In the genomic region with DNA sequence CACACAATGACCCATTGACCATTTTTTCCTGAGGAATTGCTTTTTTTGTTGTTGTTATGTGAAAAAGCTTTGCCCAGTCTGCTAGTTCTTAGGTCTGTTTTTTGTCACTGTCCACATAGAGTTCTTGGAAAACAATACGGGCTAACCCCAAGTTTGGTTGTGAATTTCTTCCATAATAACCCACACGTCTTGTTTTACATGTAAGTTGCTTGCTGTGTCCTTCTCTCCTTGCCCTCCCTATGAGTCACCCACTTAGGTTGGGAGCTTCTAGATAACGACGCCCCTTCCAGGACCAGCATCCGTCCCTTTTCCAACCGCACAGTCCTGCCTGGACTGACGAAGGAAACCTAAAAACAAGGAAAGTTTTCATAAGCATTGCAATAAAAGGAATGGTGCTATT, we compare ENCODE assay signal across 21 cellular contexts.
"Had no signal": no experiment of that assay in that cellular context is flagged by ENCODE, and none has a peak within 500 bp of the region (broad histone marks: within the 10 kb centered on the region; RNA-seq: fewer than 3 reads in every experiment).

No MANE protein-coding gene starts in this region.

- H3K4me3 ChIP-seq: coronary artery, thoracic aorta had no signal

- FAIRE-seq: endothelial cell of umbilical vein, islet of Langerhans, TTC549 had no signal

- H3K36me3 Mint-ChIP-seq: natural killer cell treated with Interleukin-12 subunit alpha and Interleukin-12 subunit beta and Interleukin-15 and Interleukin-18, amount 100 ng/mL, for 72 hours had no signal

- H3K27ac ChIP-seq: coronary artery, thoracic aorta had no signal

- H3K36me3 ChIP-seq: thoracic aorta had no signal

- H3K4me3 Mint-ChIP-seq: activated CD8-positive, alpha-beta T cell treated with anti-CD3 and anti-CD28 coated beads, Interleukin-2, amount 10 ng/mL, durations not matched to agents 7 days and 5 days; activated naive CD8-positive, alpha-beta T cell; brain; central memory CD8-positive, alpha-beta T cell; natural killer cell treated with Interleukin-12 subunit alpha and Interleukin-12 subunit beta and Interleukin-15 and Interleukin-18, amount 100 ng/mL, for 72 hours; stimulated activated naive CD8-positive, alpha-beta T cell treated with anti-CD3 and anti-CD28 coated beads, Interleukin-15, amount 100 ng/mL, for 72 hours; WTC11 had no signal

- ATAC-seq: activated CD8-positive, alpha-beta T cell treated with anti-CD3 and anti-CD28 coated beads, Interleukin-2, amount 10 ng/mL, durations not matched to agents 7 days and 5 days; left lobe of liver; natural killer cell treated with Interleukin-12 subunit alpha and Interleukin-12 subunit beta and Interleukin-15 and Interleukin-18, amount 100 ng/mL, for 72 hours; sciatic nerve; stimulated activated naive CD8-positive, alpha-beta T cell treated with anti-CD3 and anti-CD28 coated beads, Interleukin-15, amount 100 ng/mL, for 72 hours; WTC11 had no signal

- H3K27ac Mint-ChIP-seq: activated CD8-positive, alpha-beta T cell treated with anti-CD3 and anti-CD28 coated beads, Interleukin-2, amount 10 ng/mL, durations not matched to agents 7 days and 5 days; activated naive CD8-positive, alpha-beta T cell; brain; natural killer cell treated with Interleukin-12 subunit alpha and Interleukin-12 subunit beta and Interleukin-15 and Interleukin-18, amount 100 ng/mL, for 72 hours; WTC11 had no signal

- H3K4me1 Mint-ChIP-seq: brain; central memory CD8-positive, alpha-beta T cell; stimulated activated naive CD8-positive, alpha-beta T cell treated with anti-CD3 and anti-CD28 coated beads, Interleukin-15, amount 100 ng/mL, for 72 hours; WTC11 had no signal

- H3K27me3 Mint-ChIP-seq: activated naive CD8-positive, alpha-beta T cell; brain; central memory CD8-positive, alpha-beta T cell; stimulated activated naive CD8-positive, alpha-beta T cell treated with anti-CD3 and anti-CD28 coated beads, Interleukin-15, amount 100 ng/mL, for 72 hours had no signal

- DNase-seq: activated CD4-positive, alpha-beta T cell treated with anti-CD3 and anti-CD28 coated beads for 48 hours; activated CD8-positive, alpha-beta memory T cell treated with anti-CD3 and anti-CD28 coated beads, Interleukin-2, amount 50 U/mL, for 4 hours; activated CD8-positive, alpha-beta T cell treated with anti-CD3 and anti-CD28 coated beads, Interleukin-2, amount 10 ng/mL, durations not matched to agents 7 days and 5 days; activated gamma-delta T cell treated with Interleukin-2 at 50 U/mL for 16 hours; activated T-cell treated with anti-CD3 and anti-CD28 coated beads, Interleukin-2, amount 50 U/mL, for 48 hours; amygdala; occipital lobe; stimulated activated CD4-positive, alpha-beta T cell treated with anti-CD3 and anti-CD28 coated beads, Interleukin-1b, Interleukin-23, amount 100 ng/mL, for 48 hours; stimulated activated naive CD8-positive, alpha-beta T cell treated with anti-CD3 and anti-CD28 coated beads, Interleukin-15, amount 100 ng/mL, for 72 hours had no signal

- H3K9me3 ChIP-seq: thoracic aorta had no signal
